1 cellular context compared by ENCODE assay signal in the genomic region with DNA sequence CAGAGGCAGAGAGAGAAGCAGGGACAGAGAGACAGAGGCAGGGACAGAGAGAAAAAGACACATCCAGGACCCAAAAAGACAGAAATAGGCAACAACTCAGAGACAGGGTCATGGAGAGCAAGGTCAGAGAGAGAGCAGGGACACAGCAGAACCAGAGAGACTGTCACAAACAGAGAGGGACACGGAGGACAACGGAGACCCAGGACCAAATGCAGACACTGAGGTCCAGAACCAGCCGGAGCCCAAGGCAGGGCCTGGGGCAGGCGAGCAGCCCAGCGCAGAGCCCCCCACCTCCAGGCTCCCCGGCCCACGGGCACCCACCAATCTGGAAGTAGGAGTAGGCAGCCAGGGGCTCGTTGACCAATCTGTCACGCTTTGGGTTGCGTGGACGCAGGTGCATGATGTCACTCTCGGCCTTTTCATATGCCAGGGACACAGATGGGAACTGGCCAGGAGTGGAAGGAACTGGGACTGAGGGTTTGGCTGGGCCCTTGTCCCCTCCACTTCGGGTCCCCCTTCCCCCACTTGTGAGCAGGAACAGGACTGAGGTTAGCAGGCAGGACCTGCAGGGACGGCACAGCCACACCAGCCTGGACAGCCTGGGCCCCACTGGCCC.
TF ChIP-seq lines count a peak whose summit lies in the region.

No MANE protein-coding gene starts in this region.

TF ChIP-seq in HepG2, 621 proteins besides CTCF, POLR2A, EP300 and RAD21:
- TF ChIP-seq, protein P1, sequence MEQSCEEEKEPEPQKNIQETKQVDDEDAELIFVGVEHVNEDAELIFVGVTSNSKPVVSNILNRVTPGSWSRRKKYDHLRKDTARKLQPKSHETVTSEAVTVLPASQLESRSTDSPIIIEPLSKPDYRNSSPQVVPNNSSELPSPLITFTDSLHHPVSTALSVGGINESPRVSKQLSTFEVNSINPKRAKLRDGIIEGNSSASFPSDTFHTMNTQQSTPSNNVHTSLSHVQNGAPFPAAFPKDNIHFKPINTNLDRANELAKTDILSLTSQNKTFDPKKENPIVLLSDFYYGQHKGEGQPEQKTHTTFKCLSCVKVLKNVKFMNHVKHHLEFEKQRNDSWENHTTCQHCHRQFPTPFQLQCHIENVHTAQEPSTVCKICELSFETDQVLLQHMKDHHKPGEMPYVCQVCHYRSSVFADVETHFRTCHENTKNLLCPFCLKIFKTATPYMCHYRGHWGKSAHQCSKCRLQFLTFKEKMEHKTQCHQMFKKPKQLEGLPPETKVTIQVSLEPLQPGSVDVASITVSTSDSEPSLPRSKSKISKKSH (CRISPR knock-in tag; IDR thresholded peaks at IDR 0.05; ENCODE audit: borderline replicate concordance) = no peak
- 0 out of 2 replicates have a peak, but pooled peaks have one; percentile 27 for TF ChIP-seq ZNF343 (CRISPR knock-in tag; IDR thresholded peaks at IDR 0.05)
- TF ChIP-seq ZNF768 (CRISPR knock-in tag; IDR thresholded peaks at IDR 0.05) = peak; percentile 34; the same call in 1 of the 2 replicates
- TF ChIP-seq ZNF574 (CRISPR knock-in tag; IDR thresholded peaks at IDR 0.05) = 0 out of 2 replicates have a peak, but pooled peaks have one; percentile 7
